8 cellular contexts compared by ENCODE assay signal in genomic region chr22:23402275-23403151, GRCh38.
A peak's percentile ranks its signal among the peaks of the same experiment; 100 is the strongest.
DNase-seq lines count a peak whose midpoint lies in the region; ATAC-seq, FAIRE-seq and TF ChIP-seq lines count a peak whose summit lies in the region.

No MANE protein-coding gene starts in this region.

- H3K4me2 ChIP-seq in GM12878 (ENCODE audit: control insufficient read depth, insufficient read depth), result peak overlapping the region; percentile 59
- peak overlapping the region; percentile 82 for H3K4me2 ChIP-seq in smooth muscle cell

- DNase-seq in activated CD4-positive, CD25-positive, alpha-beta regulatory T cell treated with anti-CD3 and anti-CD28 coated beads, Interleukin-2, amount 50 U/mL, for 72 hours, result no peak
- DNase-seq in RWPE2 (ENCODE audit: low spot score) (peak; percentile 73), GM12878 (ENCODE audit: low read depth, low spot score) (no peak), smooth muscle cell (lab: John Stamatoyannopoulos, UW; ENCODE audit: unreplicated experiment) (no peak)

- no peaks in the 10 kb centered on the region for H3K36me3 ChIP-seq in HUES6 (ENCODE audit: control insufficient read depth, insufficient read depth, low read length)
- H3K36me3 ChIP-seq in RWPE2 (ENCODE audit: low read depth), result no peaks in the 10 kb centered on the region
- H3K36me3 ChIP-seq in GM12878 (ENCODE audit: control insufficient read depth in 2 of 2, insufficient read depth in 2 of 2, low read length in 1 of 2), result no peaks in the 10 kb centered on the region
- H3K36me3 ChIP-seq in iPS-15b (ENCODE audit: control insufficient read depth, insufficient read depth, low read length), result no peaks in the 10 kb centered on the region
- no peaks in the 10 kb centered on the region for H3K36me3 ChIP-seq in smooth muscle cell (ENCODE audit: low read depth)

- H3K27me3 ChIP-seq in HUES6 (ENCODE audit: control insufficient read depth, insufficient read depth, low read length) (no peaks in the 10 kb centered on the region), RWPE2 (ENCODE audit: insufficient read depth, poor library complexity, severe bottlenecking) (no peaks in the 10 kb centered on the region), GM12878 (replicated peaks in 1 of 2; ENCODE audit: control insufficient read depth in 2 of 2, insufficient read depth in 2 of 2, low read length in 1 of 2) (no peaks in the 10 kb centered on the region), iPS-15b (ENCODE audit: control insufficient read depth, insufficient read depth, low read length) (no peaks in the 10 kb centered on the region), smooth muscle cell (ENCODE audit: low read depth) (no peaks in the 10 kb centered on the region)

- peak; percentile 42 for TF ChIP-seq RAD21 in GM12878 (IDR thresholded peaks at IDR 0.05; ENCODE audit: insufficient read depth, low read depth, low read length)

- H3K4me1 ChIP-seq in HUES6 (ENCODE audit: control insufficient read depth, insufficient read depth, low read length) (peaks cover 16% of the 10 kb centered on the region; the same call in 1 of the 2 replicates), RWPE2 (ENCODE audit: insufficient read depth, poor library complexity, severe bottlenecking) (no peaks in the 10 kb centered on the region), GM12878 (ENCODE audit: control insufficient read depth, insufficient read depth, low read length) (no peaks in the 10 kb centered on the region), iPS-15b (ENCODE audit: control insufficient read depth, insufficient read depth, low read length) (no peaks in the 10 kb centered on the region), smooth muscle cell (ENCODE audit: low read depth) (no peaks in the 10 kb centered on the region)

- H3K9me3 ChIP-seq in HUES6 (ENCODE audit: control insufficient read depth, insufficient read depth, low read depth, low read length) (no peaks in the 10 kb centered on the region), RWPE2 (ENCODE audit: severe bottlenecking) (no peaks in the 10 kb centered on the region), GM12878 (replicated peaks; ENCODE audit: control insufficient read depth, insufficient read depth, low read length) (no peaks in the 10 kb centered on the region), iPS-15b (ENCODE audit: control insufficient read depth, insufficient read depth, low read length) (no peaks in the 10 kb centered on the region), smooth muscle cell (replicated peaks; ENCODE audit: low read depth) (no peaks in the 10 kb centered on the region)

- TF ChIP-seq CTCF in RWPE2 (IDR thresholded peaks at IDR 0.05; ENCODE audit: poor library complexity, severe bottlenecking), result peak; percentile 73
- peak; percentile 55 to 68 (median 58) for TF ChIP-seq CTCF in GM12878 (IDR thresholded peaks at IDR 0.05 in 2 of 3, conservative IDR thresholded peaks at IDR 0.05 in 1 of 3; ENCODE audit: control insufficient read depth in 2 of 3, extremely low read depth in 1 of 3, insufficient read depth in 1 of 3, low read depth in 3 of 3, low read length in 3 of 3)
- peak; percentile 46 for TF ChIP-seq CTCF in smooth muscle cell (IDR thresholded peaks at IDR 0.05; ENCODE audit: borderline replicate concordance, insufficient read depth, poor library complexity, severe bottlenecking)

- POLR2A ChIA-PET in GM12878 (lab: Charles Lee), result no interaction called here

- CTCF ChIA-PET in GM12878 (lab: Yijun Ruan, JAX), result no interaction called here

- peak; percentile 63 to 76 for ATAC-seq in activated CD4-positive, CD25-positive, alpha-beta regulatory T cell treated with anti-CD3 and anti-CD28 coated beads, Interleukin-2, amount 50 U/mL, for 24 hours
- ATAC-seq in RWPE2 (ENCODE audit: low read depth) (peak; percentile 74), GM12878 (peak; percentile 97), HG03521 (IDR thresholded peaks at IDR 0.05; ENCODE audit: unreplicated experiment) (no peak)

- no peaks in the 10 kb centered on the region for H3F3A ChIP-seq in smooth muscle cell (ENCODE audit: low read depth)

- no TSS peak for BruUV-seq in GM12878 (replicated peaks; lab: Mats Ljungman, UMichigan)

- TF ChIP-seq EP300 in GM12878 (IDR thresholded peaks at IDR 0.05; ENCODE audit: borderline replicate concordance in 1 of 2, control insufficient read depth in 1 of 2, low read depth in 2 of 2, low read length in 2 of 2), result no peak

- H4K20me1 ChIP-seq in GM12878 (ENCODE audit: control insufficient read depth, insufficient read depth) (no peaks in the 10 kb centered on the region), smooth muscle cell (ENCODE audit: low read depth) (no peaks in the 10 kb centered on the region)

- RAD21 ChIA-PET in GM12878 (lab: Charles Lee; ENCODE audit: unreplicated experiment), result no interaction called here

- H3K4me3 ChIP-seq in HUES6 (ENCODE audit: low read depth, low read length) (peak overlapping the region; percentile 57), RWPE2 (ENCODE audit: severe bottlenecking) (peak overlapping the region; percentile 45), GM12878 (peak overlapping the region; percentile 47), iPS-15b (ENCODE audit: low read depth, low read length) (peak overlapping the region; percentile 54), smooth muscle cell (peak overlapping the region; percentile 53)

- SMC1A ChIA-PET in GM12878 (lab: Charles Lee; ENCODE audit: uncharacterized antibody, unreplicated experiment), result no interaction called here

- peak overlapping the region; percentile 58 for H3K9ac ChIP-seq in HUES6 (ENCODE audit: low read length)
- no peak overlapping the region for H3K9ac ChIP-seq in GM12878 (ENCODE audit: control insufficient read depth, insufficient read depth, low read length)
- peak overlapping the region; percentile 76 for H3K9ac ChIP-seq in iPS-15b (ENCODE audit: low read depth, low read length)
- no peak overlapping the region for H3K9ac ChIP-seq in smooth muscle cell (ENCODE audit: low read depth)

- TF ChIP-seq POLR2A in GM12878 (IDR thresholded peaks at IDR 0.05; ENCODE audit: low read depth, low read length), result no peak

- intact Hi-C loops in GM12878 (cut with micrococcal nuclease; ENCODE audit: unreplicated experiment), result no loop called here

- peak; percentile 54 for FAIRE-seq in GM12878 (lab: Jason Lieb, UNC)

- WGBS in GM12878 (ENCODE audit: insufficient coverage, insufficient replicate concordance, low lambda C conversion rate, missing lambda C conversion rate), result 33% methylated on average over 50 of the region's 82 CpGs
- WGBS in smooth muscle cell (ENCODE audit: low lambda C conversion rate), result 5% methylated on average over 54 of the region's 82 CpGs

- peak overlapping the region; percentile 56; the same call in 1 of the 2 replicates for H3K27ac ChIP-seq in HUES6 (ENCODE audit: low read depth, low read length)
- H3K27ac ChIP-seq in RWPE2 (ENCODE audit: poor library complexity, severe bottlenecking), result no peak overlapping the region
- no peak overlapping the region for H3K27ac ChIP-seq in GM12878 (ENCODE audit: control insufficient read depth, insufficient read depth)
- no peak overlapping the region for H3K27ac ChIP-seq in smooth muscle cell (ENCODE audit: low read depth)

- in situ Hi-C loops in GM12878 (cut with MboI), result no loop called here

- H2AFZ ChIP-seq in GM12878 (ENCODE audit: control insufficient read depth, low read depth, low read length), result no peak overlapping the region
- no peak overlapping the region for H2AFZ ChIP-seq in smooth muscle cell (ENCODE audit: low read depth)

- H3K79me2 ChIP-seq in GM12878 (ENCODE audit: control insufficient read depth, insufficient read depth, low read length) (no peaks in the 10 kb centered on the region), smooth muscle cell (ENCODE audit: low read depth) (no peaks in the 10 kb centered on the region)

TF ChIP-seq in GM12878, 131 proteins besides CTCF, POLR2A, EP300 and RAD21 (continues in another document):
- TF ChIP-seq SMC3 (IDR thresholded peaks at IDR 0.05; ENCODE audit: borderline replicate concordance, low read length), result peak; percentile 34; the same call in 1 of the 2 replicates
- 0 out of 2 replicates have a peak, but pooled peaks have one; percentile 35 for TF ChIP-seq YY1 (IDR thresholded peaks at IDR 0.05; ENCODE audit: low read depth, low read length)
- no peak for TF ChIP-seq SUPT20H (IDR thresholded peaks at IDR 0.05; ENCODE audit: borderline replicate concordance, control insufficient read depth, low read depth, low read length)
- no peak for TF ChIP-seq CEBPZ (IDR thresholded peaks at IDR 0.05; ENCODE audit: low read depth, low read length)
- no peak for TF ChIP-seq SMAD5 (IDR thresholded peaks at IDR 0.05; ENCODE audit: low read depth)
- TF ChIP-seq ZNF207 (IDR thresholded peaks at IDR 0.05; ENCODE audit: borderline replicate concordance), result no peak
- TF ChIP-seq BHLHE40 (IDR thresholded peaks at IDR 0.05; ENCODE audit: borderline replicate concordance in 1 of 2, low read depth in 2 of 2, low read length in 1 of 2), result peak in 1 of 2 experiments; percentile 29; a peak in 1 of 4 replicates

Comparison
In these comparisons a context has a peak if more than half of its experiments do, and no peak if none do; other contexts are left out.
1. H3K9ac ChIP-seq: peak in HUES6 (single experiment) and iPS-15b (single experiment); none in GM12878 (single experiment) and smooth muscle cell (single experiment).
2. Peak in every context shown above with its lines, with median percentiles within 50 percentile points of each other: H3K4me3 ChIP-seq and CTCF ChIP-seq.